Comparison of ENCODE assay signal across 8 cellular contexts in genomic region chr11:119106564-119107537, GRCh38. TPM values are rescaled to one million over a fixed set of nuclear protein-coding genes. Genes with fewer than 3 reads are reported as not detected.
A peak's percentile ranks its signal among the peaks of the same experiment; 100 is the strongest.
DNase-seq lines count a peak whose midpoint lies in the region; TF ChIP-seq lines count a peak whose summit lies in the region.

TSS of gene C2CD2L (plus strand) at chr11:119107344. CDS start at chr11:119107742, 398 bp downstream.

- peak within 1 kb of the TSS; percentile 75 for H3K9ac ChIP-seq in neural cell (ENCODE audit: low read length)

- no peaks in the 10 kb centered on the region for H3F3A ChIP-seq in neural cell (ENCODE audit: insufficient read depth, low read length, poor library complexity, severe bottlenecking)

- H3K36me3 Mint-ChIP-seq in stimulated activated naive CD8-positive, alpha-beta T cell treated with anti-CD3 and anti-CD28 coated beads, Interleukin-15, Interleukin-2, amounts not matched to agents 100 ng/mL and 50 ng/mL, for 24 hours (ENCODE audit: low read depth) = peaks cover 20% of the 10 kb centered on the region

- H3K27ac Mint-ChIP-seq in stimulated activated naive CD8-positive, alpha-beta T cell treated with anti-CD3 and anti-CD28 coated beads, Interleukin-15, Interleukin-2, amounts not matched to agents 100 ng/mL and 50 ng/mL, for 24 hours = peak within 1 kb of the TSS; percentile 86

- peaks cover 50% of the 10 kb centered on the region for H3K4me1 Mint-ChIP-seq in stimulated activated naive CD8-positive, alpha-beta T cell treated with anti-CD3 and anti-CD28 coated beads, Interleukin-15, Interleukin-2, amounts not matched to agents 100 ng/mL and 50 ng/mL, for 24 hours (ENCODE audit: low read depth)

- H3K79me2 ChIP-seq in neural cell (replicated peaks; ENCODE audit: insufficient read depth, low read length) = no peaks in the 10 kb centered on the region

- no peaks in the 10 kb centered on the region for H3K9me3 Mint-ChIP-seq in stimulated activated naive CD8-positive, alpha-beta T cell treated with anti-CD3 and anti-CD28 coated beads, Interleukin-15, Interleukin-2, amounts not matched to agents 100 ng/mL and 50 ng/mL, for 24 hours

- TF ChIP-seq EP300 in neural cell (conservative IDR thresholded peaks at IDR 0.05; ENCODE audit: poor library complexity, severe bottlenecking) = no peak

- no peak for TF ChIP-seq CTCF in neural cell (IDR thresholded peaks at IDR 0.05; ENCODE audit: poor library complexity, severe bottlenecking)

- H3K4me2 ChIP-seq in neural cell (ENCODE audit: low read length) = peak within 1 kb of the TSS; percentile 92

- no peaks in the 10 kb centered on the region for H3K27me3 Mint-ChIP-seq in stimulated activated naive CD8-positive, alpha-beta T cell treated with anti-CD3 and anti-CD28 coated beads, Interleukin-15, Interleukin-2, amounts not matched to agents 100 ng/mL and 50 ng/mL, for 24 hours

- H3K4me3 Mint-ChIP-seq in stimulated activated naive CD8-positive, alpha-beta T cell treated with anti-CD3 and anti-CD28 coated beads, Interleukin-15, Interleukin-2, amounts not matched to agents 100 ng/mL and 50 ng/mL, for 24 hours = peak within 1 kb of the TSS; percentile 93

- no peaks in the 10 kb centered on the region for H3K9me3 ChIP-seq in neural cell (ENCODE audit: low read length)

- peak within 1 kb of the TSS; percentile 75 for H2AFZ ChIP-seq in neural cell (ENCODE audit: low read depth, low read length)

- H3K9me2 ChIP-seq in neural cell (ENCODE audit: insufficient read depth, low read length) = no peaks in the 10 kb centered on the region

- DNase-seq in Daoy (ENCODE audit: low read depth) (peak; percentile 94), H4 (ENCODE audit: low spot score) (peak; percentile 83), M059J (ENCODE audit: low read depth) (peak; percentile 92), SHP77 (lab: John Stamatoyannopoulos, UW) (peak; percentile 77 to 88), fibroblast of the conjunctiva (ENCODE audit: low read depth) (peak; percentile 87)
- peak; percentile 89 for DNase-seq in activated T-helper 9 cell treated with anti-CD3 and anti-CD28 coated beads, Interleukin-2, amount 50 U/mL, for 16 hours (ENCODE audit: low read depth)

- no peak for TF ChIP-seq RAD21 in neural cell (conservative IDR thresholded peaks at IDR 0.05)

- H3K36me3 ChIP-seq in neural cell (ENCODE audit: insufficient read depth, low read length) = no peaks in the 10 kb centered on the region

- no peaks in the 10 kb centered on the region for H3K27me3 ChIP-seq in neural cell (ENCODE audit: insufficient read depth, low read depth, low read length)

- H3K4me3 ChIP-seq in neural cell (ENCODE audit: low read length) = peak within 1 kb of the TSS; percentile 89

- H3K27ac ChIP-seq in neural cell (ENCODE audit: low read length) = peak within 1 kb of the TSS; percentile 18

- H4K20me1 ChIP-seq in neural cell (ENCODE audit: insufficient read depth) = no peaks in the 10 kb centered on the region

TF ChIP-seq in neural cell, 6 proteins besides CTCF, POLR2A, EP300 and RAD21:
- peak; percentile 45 for TF ChIP-seq TAF1 (IDR thresholded peaks at IDR 0.05; ENCODE audit: low read depth)
- no peak for TF ChIP-seq SMC3 (conservative IDR thresholded peaks at IDR 0.05; ENCODE audit: poor library complexity)
- TF ChIP-seq MXI1 (conservative IDR thresholded peaks at IDR 0.05; ENCODE audit: poor library complexity, severe bottlenecking) = no peak
- peak; percentile 45 for TF ChIP-seq POLR2AphosphoS5 (IDR thresholded peaks at IDR 0.05)
- TF ChIP-seq EZH2 (IDR thresholded peaks at IDR 0.05; ENCODE audit: borderline replicate concordance, insufficient read depth, low read length, poor library complexity, severe bottlenecking) = no peak
- TF ChIP-seq REST (IDR thresholded peaks at IDR 0.05; ENCODE audit: borderline replicate concordance) = no peak
TF ChIP-seq in neural cell: peak in this region for 2.

RNA-seq across cellular contexts. Expression of gene C2CD2L, which starts in this region (rescaled TPM):
- 1.7 and 10.6 TPM in 2 replicates for total RNA-seq in Daoy (2014; rRNA removed; shearing (Covaris generic))
- total RNA-seq in H4 (2014; rRNA removed; shearing (Covaris generic)) = 2.3 and 5.1 TPM in 2 replicates
- 7.1 and 10.3 TPM in 2 replicates for total RNA-seq in M059J (2014; rRNA removed; shearing (Covaris generic))
- polyA plus RNA-seq in neural cell = 13.6 and 21.6 TPM in 2 replicates
- polyA minus RNA-seq in neural cell = 11.5 and 13.1 TPM in 2 replicates

Comparison
In these comparisons a context has a peak if more than half of its experiments do, and no peak if none do; other contexts are left out.
1. Peak in every context shown above with its lines: DNase-seq, H3K4me3 ChIP-seq and H3K27ac ChIP-seq.